8 cellular contexts compared by ENCODE assay signal in the genomic region with DNA sequence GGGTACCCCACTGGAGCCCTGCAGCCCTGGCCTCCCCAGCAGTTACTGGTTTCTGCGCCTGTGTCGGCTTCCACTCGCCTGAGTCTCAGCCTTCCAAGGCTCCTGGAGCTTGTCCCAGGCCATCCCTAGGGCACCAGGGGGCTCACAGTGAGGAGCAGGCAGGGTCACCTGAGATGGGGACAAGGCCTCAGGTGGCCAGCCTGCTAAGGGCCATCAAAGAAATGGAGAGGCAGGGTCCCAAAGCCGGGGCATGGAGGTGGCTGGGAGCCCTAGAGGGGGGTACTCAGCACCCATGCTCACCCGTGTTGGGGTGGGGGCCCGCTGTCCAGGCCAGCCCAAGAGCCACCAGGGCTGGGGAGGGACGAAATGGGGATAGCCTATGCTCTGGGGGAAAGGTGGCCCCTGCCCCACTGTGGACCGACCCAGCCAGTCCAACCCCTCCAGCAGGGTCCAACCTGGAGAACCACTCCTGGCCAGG. TPM values are rescaled to one million over a fixed set of nuclear protein-coding genes. Genes with fewer than 3 reads are reported as not detected.
DNase-seq lines count a peak whose midpoint lies in the region; ATAC-seq, FAIRE-seq and TF ChIP-seq lines count a peak whose summit lies in the region.

No MANE protein-coding gene starts in this region.

- ATAC-seq in activated T-cell treated with anti-CD3 and anti-CD28 coated beads, Interleukin-2, amount 50 U/mL, for 4 hours = no peak
- no peak for ATAC-seq in HepG2
- no peak for ATAC-seq in GM19351 (IDR thresholded peaks at IDR 0.05; ENCODE audit: unreplicated experiment)

- POLR2A ChIA-PET in HepG2 (lab: Yijun Ruan, JAX) = interaction anchor here (0.9 to 2.7 kb wide), 3 partner anchors 10 to 59 kb away, joined by 3 to 8 read pairs (median 7); a partner anchor contains a TSS

- peaks cover 60% of the 10 kb centered on the region for H3K79me2 ChIP-seq in HepG2 (ENCODE audit: insufficient read depth, low read length)

- peaks cover 46% of the 10 kb centered on the region for H4K20me1 ChIP-seq in HepG2 (ENCODE audit: insufficient read depth, low read length)

- TF ChIP-seq RAD21 in HepG2 (CRISPR knock-in tag; IDR thresholded peaks at IDR 0.05) = no peak

- peaks cover 66% of the 10 kb centered on the region for H3K4me1 ChIP-seq in HepG2 (ENCODE audit: insufficient read depth, low read length)
- H3K4me1 ChIP-seq in thymus (ENCODE audit: control insufficient read depth, insufficient read depth, low read length) = peaks cover 28% of the 10 kb centered on the region

- WGBS in HepG2 (ENCODE audit: low lambda C conversion rate) = 9% methylated on average over 6 of the region's 8 CpGs
- 83% methylated on average over 8 of the region's 8 CpGs for WGBS in thymus

- H3K36me3 Mint-ChIP-seq in activated T-cell treated with anti-CD3 and anti-CD28 coated beads, Interleukin-2, amount 50 U/mL, for 4 hours (ENCODE audit: insufficient read depth) = peaks cover 4% of the 10 kb centered on the region

- in situ Hi-C loops in astrocyte of the cerebellum (cut with HindIII; ENCODE audit: low sequenced_read_pairs) = no loop called here
- in situ Hi-C loops in HepG2 (cut with HindIII; ENCODE audit: extremely low pct_ligation_motif_present, low pct_unique_long_range_greater_than_20kb) = no loop called here

- intact Hi-C loops in HepG2 (cut with micrococcal nuclease; ENCODE audit: unreplicated experiment) = loop anchor here (5.0 to 10.0 kb wide), 2 partner anchors 44 to 122 kb away; a partner anchor contains a TSS

- CTCF ChIA-PET in HepG2 (lab: Yijun Ruan, JAX; ENCODE audit: low intra/inter-chr PET ratio, low total read pairs) = no interaction called here

- no peak for TF ChIP-seq CTCF in astrocyte of the cerebellum (IDR thresholded peaks at IDR 0.05; ENCODE audit: low read depth, low read length, missing control alignments)
- no peak for TF ChIP-seq CTCF in HepG2 (CRISPR knock-in tag; IDR thresholded peaks at IDR 0.05)

- TF ChIP-seq POLR2A in HepG2 (IDR thresholded peaks at IDR 0.05; ENCODE audit: insufficient read depth in 1 of 2, low read depth in 2 of 2, low read length in 2 of 2) = no peak

- no peak for DNase-seq in activated T-cell treated with anti-CD3 and anti-CD28 coated beads, Interleukin-2, amount 50 U/mL, for 4 hours
- no peak for DNase-seq in activated T-cell treated with anti-CD3 and anti-CD28 coated beads, Interleukin-2, amount 50 U/mL, for 1 hour
- no peak for DNase-seq in astrocyte of the cerebellum (ENCODE audit: low read depth)
- DNase-seq in HepG2 (ENCODE audit: low spot score) = no peak
- no peak for DNase-seq in DMS79 (lab: John Stamatoyannopoulos, UW)
- DNase-seq in NCI-H510A (lab: John Stamatoyannopoulos, UW) = no peak

- peak overlapping the region; percentile 89 for H3K27ac ChIP-seq in HepG2 (ENCODE audit: extremely low read length, insufficient read depth, low read length)
- H3K27ac ChIP-seq in thymus (ENCODE audit: low read depth) = no peak overlapping the region

- peak overlapping the region; percentile 78 for H3K4me3 Mint-ChIP-seq in activated T-cell treated with anti-CD3 and anti-CD28 coated beads, Interleukin-2, amount 50 U/mL, for 4 hours

- no peak for FAIRE-seq in HepG2 (lab: Jason Lieb, UNC)

- H3K4me3 ChIP-seq in astrocyte of the cerebellum (ENCODE audit: low read depth, low read length) (peak overlapping the region; percentile 61), HepG2 (replicated peaks in 1 of 3; ENCODE audit: insufficient read depth in 1 of 3, low read depth in 2 of 3, low read length in 3 of 3) (peak overlapping the region; percentile 72 to 96 (median 86)), thymus (ENCODE audit: low read length) (peak overlapping the region; percentile 89)

- H3K9ac ChIP-seq in HepG2 (ENCODE audit: insufficient read depth, low read depth, low read length) = peak overlapping the region; percentile 98

- H3K9me3 Mint-ChIP-seq in activated T-cell treated with anti-CD3 and anti-CD28 coated beads, Interleukin-2, amount 50 U/mL, for 4 hours = no peaks in the 10 kb centered on the region

- H2AFZ ChIP-seq in HepG2 (ENCODE audit: low read length) = no peak overlapping the region

- H3K27me3 ChIP-seq in HepG2 (ENCODE audit: control insufficient read depth in 1 of 2, insufficient read depth in 2 of 2, low read length in 2 of 2) (no peaks in the 10 kb centered on the region; a peak in 1 of 5 replicates), thymus (ENCODE audit: control insufficient read depth, insufficient read depth) (no peaks in the 10 kb centered on the region)

- no peaks in the 10 kb centered on the region for H3K27me3 Mint-ChIP-seq in activated T-cell treated with anti-CD3 and anti-CD28 coated beads, Interleukin-2, amount 50 U/mL, for 4 hours (ENCODE audit: low read depth)

- peaks cover 31 to 42% of the 10 kb centered on the region in 2 experiments for H3K36me3 ChIP-seq in HepG2 (replicated peaks in 1 of 2; ENCODE audit: control insufficient read depth in 1 of 2, insufficient read depth in 2 of 2, low read length in 2 of 2)
- peaks cover 52% of the 10 kb centered on the region for H3K36me3 ChIP-seq in thymus (ENCODE audit: control insufficient read depth, insufficient read depth)

- no TSS peak for BruUV-seq in HepG2 (replicated peaks; lab: Mats Ljungman, UMichigan)

- H3K4me1 Mint-ChIP-seq in activated T-cell treated with anti-CD3 and anti-CD28 coated beads, Interleukin-2, amount 50 U/mL, for 4 hours (ENCODE audit: low read depth) = peaks cover 7% of the 10 kb centered on the region

- no peaks in the 10 kb centered on the region for H3K9me3 ChIP-seq in HepG2 (ENCODE audit: low read length)
- H3K9me3 ChIP-seq in thymus (ENCODE audit: control insufficient read depth) = no peaks in the 10 kb centered on the region

- peak overlapping the region; percentile 98 for H3K4me2 ChIP-seq in HepG2 (ENCODE audit: low read depth, low read length)

- no peak for TF ChIP-seq EP300 in HepG2 (IDR thresholded peaks at IDR 0.05; ENCODE audit: low read depth in 2 of 2, low read length in 2 of 2)
- TF ChIP-seq EP300 in HepG2 (CRISPR knock-in tag; IDR thresholded peaks at IDR 0.05; ENCODE audit: borderline replicate concordance) = no peak

RNA-seq across cellular contexts. Expression of a gene that starts 1.3 kb away (rescaled TPM):
- total RNA-seq in activated T-cell treated with anti-CD3 and anti-CD28 coated beads, Interleukin-2, amount 50 U/mL, for 4 hours = 100 to 1,000 TPM; 365 to 468 (median 403) TPM
- total RNA-seq in HepG2 (2016; rRNA removed; fragmentation: Illumina TruSeq; extraction: Trizol) = 101 and 192 TPM in 2 replicates
- total RNA-seq in HepG2 (2016; cell fraction: cytosol; rRNA removed; fragmentation: Illumina TruSeq; extraction: Trizol; ENCODE audit: low read depth) = 28.4 and 29.9 TPM in 2 replicates
- 118 and 157 TPM in 2 replicates for total RNA-seq in HepG2 (2016; cell fraction: insoluble cytoplasmic fraction; rRNA removed; fragmentation: Illumina TruSeq; extraction: Trizol)
- total RNA-seq in HepG2 (2016; cell fraction: membrane; rRNA removed; fragmentation: Illumina TruSeq; extraction: Trizol) = 63.2 and 68.3 TPM in 2 replicates
- total RNA-seq in HepG2 (2016; cell fraction: nucleus; rRNA removed; fragmentation: Illumina TruSeq; extraction: Trizol) = 147 and 173 TPM in 2 replicates
- polyA plus RNA-seq in HepG2 (2011; rRNA removed) = 51.7 and 92.4 TPM in 2 replicates
- 62.2 and 67.6 TPM in 2 replicates for polyA plus RNA-seq in HepG2 (2011; cell fraction: cytosol; rRNA removed)
- 516 and 545 TPM in 2 replicates for polyA plus RNA-seq in HepG2 (2011; cell fraction: nucleus; rRNA removed)
- 163 and 245 TPM in 2 replicates for polyA plus RNA-seq in HepG2 (2012)
- 24.8 and 25.4 TPM in 2 replicates for polyA plus RNA-seq in HepG2 (2016; cell fraction: cytosol; fragmentation: Illumina TruSeq; extraction: Trizol; ENCODE audit: low read depth)
- polyA plus RNA-seq in HepG2 (2016; cell fraction: insoluble cytoplasmic fraction; fragmentation: Illumina TruSeq; extraction: Trizol; ENCODE audit: low read depth) = 209 and 303 TPM in 2 replicates
- 52.3 and 61.0 TPM in 2 replicates for polyA plus RNA-seq in HepG2 (2016; cell fraction: membrane; fragmentation: Illumina TruSeq; extraction: Trizol; ENCODE audit: low read depth)
- polyA plus RNA-seq in HepG2 (2016; cell fraction: nucleus; fragmentation: Illumina TruSeq; extraction: Trizol; ENCODE audit: insufficient read depth, low read depth) = 501 and 529 TPM in 2 replicates
- polyA minus RNA-seq in HepG2 (2011; rRNA and poly(A)+ RNA removed; ENCODE audit: low replicate concordance) = 35.6 and 241 TPM in 2 replicates
- 226 and 344 TPM in 2 replicates for polyA minus RNA-seq in HepG2 (2011; cell fraction: cytosol; rRNA and poly(A)+ RNA removed)
- polyA minus RNA-seq in HepG2 (2011; cell fraction: nucleus; rRNA and poly(A)+ RNA removed) = 97.7 and 151 TPM in 2 replicates
- polyA plus RNA-seq in thymus = 19.0 TPM

RNA-seq across cellular contexts. Expression of a gene that starts 31.1 kb away (rescaled TPM):
- total RNA-seq in activated T-cell treated with anti-CD3 and anti-CD28 coated beads, Interleukin-2, amount 50 U/mL, for 4 hours = 100 to 1,000 TPM; 323 to 369 (median 326) TPM
- total RNA-seq in HepG2 (2016; rRNA removed; fragmentation: Illumina TruSeq; extraction: Trizol) = 67.9 and 109 TPM in 2 replicates
- 206 and 220 TPM in 2 replicates for total RNA-seq in HepG2 (2016; cell fraction: cytosol; rRNA removed; fragmentation: Illumina TruSeq; extraction: Trizol; ENCODE audit: low read depth)
- total RNA-seq in HepG2 (2016; cell fraction: insoluble cytoplasmic fraction; rRNA removed; fragmentation: Illumina TruSeq; extraction: Trizol) = 58.4 and 113 TPM in 2 replicates
- 268 and 276 TPM in 2 replicates for total RNA-seq in HepG2 (2016; cell fraction: membrane; rRNA removed; fragmentation: Illumina TruSeq; extraction: Trizol)
- total RNA-seq in HepG2 (2016; cell fraction: nucleus; rRNA removed; fragmentation: Illumina TruSeq; extraction: Trizol) = 69.9 and 102 TPM in 2 replicates
- polyA plus RNA-seq in HepG2 (2011; rRNA removed) = 81.0 and 108 TPM in 2 replicates
- polyA plus RNA-seq in HepG2 (2011; cell fraction: cytosol; rRNA removed) = 64.5 and 97.7 TPM in 2 replicates
- 583 and 668 TPM in 2 replicates for polyA plus RNA-seq in HepG2 (2011; cell fraction: nucleus; rRNA removed)
- 82.7 and 123 TPM in 2 replicates for polyA plus RNA-seq in HepG2 (2012)
- 353 and 384 TPM in 2 replicates for polyA plus RNA-seq in HepG2 (2016; cell fraction: cytosol; fragmentation: Illumina TruSeq; extraction: Trizol; ENCODE audit: low read depth)
- 138 and 172 TPM in 2 replicates for polyA plus RNA-seq in HepG2 (2016; cell fraction: insoluble cytoplasmic fraction; fragmentation: Illumina TruSeq; extraction: Trizol; ENCODE audit: low read depth)
- 444 and 521 TPM in 2 replicates for polyA plus RNA-seq in HepG2 (2016; cell fraction: membrane; fragmentation: Illumina TruSeq; extraction: Trizol; ENCODE audit: low read depth)
- polyA plus RNA-seq in HepG2 (2016; cell fraction: nucleus; fragmentation: Illumina TruSeq; extraction: Trizol; ENCODE audit: insufficient read depth, low read depth) = 330 and 339 TPM in 2 replicates
- polyA minus RNA-seq in HepG2 (2011; rRNA and poly(A)+ RNA removed; ENCODE audit: low replicate concordance) = 47.0 and 79.2 TPM in 2 replicates
- 31.7 and 34.4 TPM in 2 replicates for polyA minus RNA-seq in HepG2 (2011; cell fraction: cytosol; rRNA and poly(A)+ RNA removed)
- 85.7 and 87.9 TPM in 2 replicates for polyA minus RNA-seq in HepG2 (2011; cell fraction: nucleus; rRNA and poly(A)+ RNA removed)
- polyA plus RNA-seq in thymus = 147 TPM

RNA-seq across cellular contexts. Expression of a gene that starts 45.0 kb away (rescaled TPM):
- total RNA-seq in activated T-cell treated with anti-CD3 and anti-CD28 coated beads, Interleukin-2, amount 50 U/mL, for 4 hours = 100 to 1,000 TPM; 172 to 183 (median 177) TPM
- 106 and 124 TPM in 2 replicates for total RNA-seq in HepG2 (2016; rRNA removed; fragmentation: Illumina TruSeq; extraction: Trizol)
- 87.3 and 88.2 TPM in 2 replicates for total RNA-seq in HepG2 (2016; cell fraction: cytosol; rRNA removed; fragmentation: Illumina TruSeq; extraction: Trizol; ENCODE audit: low read depth)
- 99.7 and 134 TPM in 2 replicates for total RNA-seq in HepG2 (2016; cell fraction: insoluble cytoplasmic fraction; rRNA removed; fragmentation: Illumina TruSeq; extraction: Trizol)
- 96.5 and 111 TPM in 2 replicates for total RNA-seq in HepG2 (2016; cell fraction: membrane; rRNA removed; fragmentation: Illumina TruSeq; extraction: Trizol)
- total RNA-seq in HepG2 (2016; cell fraction: nucleus; rRNA removed; fragmentation: Illumina TruSeq; extraction: Trizol) = 89.5 and 106 TPM in 2 replicates
- polyA plus RNA-seq in HepG2 (2011; rRNA removed) (128 and 161 TPM in 2 replicates), thymus (98.3 TPM)
- 107 and 157 TPM in 2 replicates for polyA plus RNA-seq in HepG2 (2011; cell fraction: cytosol; rRNA removed)
- 389 and 467 TPM in 2 replicates for polyA plus RNA-seq in HepG2 (2011; cell fraction: nucleus; rRNA removed)
- 102 and 120 TPM in 2 replicates for polyA plus RNA-seq in HepG2 (2012)
- 96.5 and 102 TPM in 2 replicates for polyA plus RNA-seq in HepG2 (2016; cell fraction: cytosol; fragmentation: Illumina TruSeq; extraction: Trizol; ENCODE audit: low read depth)
- 120 and 146 TPM in 2 replicates for polyA plus RNA-seq in HepG2 (2016; cell fraction: insoluble cytoplasmic fraction; fragmentation: Illumina TruSeq; extraction: Trizol; ENCODE audit: low read depth)
- 103 and 104 TPM in 2 replicates for polyA plus RNA-seq in HepG2 (2016; cell fraction: membrane; fragmentation: Illumina TruSeq; extraction: Trizol; ENCODE audit: low read depth)
- 225 and 229 TPM in 2 replicates for polyA plus RNA-seq in HepG2 (2016; cell fraction: nucleus; fragmentation: Illumina TruSeq; extraction: Trizol; ENCODE audit: insufficient read depth, low read depth)
- 182 and 265 TPM in 2 replicates for polyA minus RNA-seq in HepG2 (2011; rRNA and poly(A)+ RNA removed; ENCODE audit: low replicate concordance)
- 76.6 and 80.3 TPM in 2 replicates for polyA minus RNA-seq in HepG2 (2011; cell fraction: cytosol; rRNA and poly(A)+ RNA removed)
- 60.2 and 61.0 TPM in 2 replicates for polyA minus RNA-seq in HepG2 (2011; cell fraction: nucleus; rRNA and poly(A)+ RNA removed)

RNA-seq across cellular contexts. Expression of a gene that starts 45.1 kb away (rescaled TPM):
- 10 to 100 TPM; 20.3 to 21.5 (median 20.4) TPM for total RNA-seq in activated T-cell treated with anti-CD3 and anti-CD28 coated beads, Interleukin-2, amount 50 U/mL, for 4 hours
- 27.8 and 64.0 TPM in 2 replicates for total RNA-seq in HepG2 (2016; rRNA removed; fragmentation: Illumina TruSeq; extraction: Trizol)
- 72.5 and 73.8 TPM in 2 replicates for total RNA-seq in HepG2 (2016; cell fraction: cytosol; rRNA removed; fragmentation: Illumina TruSeq; extraction: Trizol; ENCODE audit: low read depth)
- total RNA-seq in HepG2 (2016; cell fraction: insoluble cytoplasmic fraction; rRNA removed; fragmentation: Illumina TruSeq; extraction: Trizol) = 23.6 and 61.0 TPM in 2 replicates
- total RNA-seq in HepG2 (2016; cell fraction: membrane; rRNA removed; fragmentation: Illumina TruSeq; extraction: Trizol) = 95.0 and 98.0 TPM in 2 replicates
- 53.3 and 60.7 TPM in 2 replicates for total RNA-seq in HepG2 (2016; cell fraction: nucleus; rRNA removed; fragmentation: Illumina TruSeq; extraction: Trizol)
- polyA plus RNA-seq in HepG2 (2011; rRNA removed) (61.4 and 90.6 TPM in 2 replicates), thymus (45.4 TPM)
- polyA plus RNA-seq in HepG2 (2011; cell fraction: cytosol; rRNA removed) = 36.1 and 62.0 TPM in 2 replicates
- polyA plus RNA-seq in HepG2 (2011; cell fraction: nucleus; rRNA removed) = 548 and 733 TPM in 2 replicates
- polyA plus RNA-seq in HepG2 (2012) = 60.9 and 71.7 TPM in 2 replicates
- 106 and 121 TPM in 2 replicates for polyA plus RNA-seq in HepG2 (2016; cell fraction: cytosol; fragmentation: Illumina TruSeq; extraction: Trizol; ENCODE audit: low read depth)
- polyA plus RNA-seq in HepG2 (2016; cell fraction: insoluble cytoplasmic fraction; fragmentation: Illumina TruSeq; extraction: Trizol; ENCODE audit: low read depth) = 35.7 and 47.7 TPM in 2 replicates
- 128 and 132 TPM in 2 replicates for polyA plus RNA-seq in HepG2 (2016; cell fraction: membrane; fragmentation: Illumina TruSeq; extraction: Trizol; ENCODE audit: low read depth)
- 227 and 229 TPM in 2 replicates for polyA plus RNA-seq in HepG2 (2016; cell fraction: nucleus; fragmentation: Illumina TruSeq; extraction: Trizol; ENCODE audit: insufficient read depth, low read depth)
- polyA minus RNA-seq in HepG2 (2011; rRNA and poly(A)+ RNA removed; ENCODE audit: low replicate concordance) = 12.3 and 58.2 TPM in 2 replicates
- polyA minus RNA-seq in HepG2 (2011; cell fraction: cytosol; rRNA and poly(A)+ RNA removed) = 21.9 and 29.0 TPM in 2 replicates
- 29.7 and 35.9 TPM in 2 replicates for polyA minus RNA-seq in HepG2 (2011; cell fraction: nucleus; rRNA and poly(A)+ RNA removed)

RNA-seq across cellular contexts. Expression of a gene that starts 59.3 kb away (rescaled TPM):
- 10 to 100 TPM; 74.2 to 88.6 (median 76.9) TPM for total RNA-seq in activated T-cell treated with anti-CD3 and anti-CD28 coated beads, Interleukin-2, amount 50 U/mL, for 4 hours
- 286 and 311 TPM in 2 replicates for total RNA-seq in HepG2 (2016; rRNA removed; fragmentation: Illumina TruSeq; extraction: Trizol)
- 275 and 353 TPM in 2 replicates for total RNA-seq in HepG2 (2016; cell fraction: cytosol; rRNA removed; fragmentation: Illumina TruSeq; extraction: Trizol; ENCODE audit: low read depth)
- 302 and 321 TPM in 2 replicates for total RNA-seq in HepG2 (2016; cell fraction: insoluble cytoplasmic fraction; rRNA removed; fragmentation: Illumina TruSeq; extraction: Trizol)
- 228 and 297 TPM in 2 replicates for total RNA-seq in HepG2 (2016; cell fraction: membrane; rRNA removed; fragmentation: Illumina TruSeq; extraction: Trizol)
- 132 and 152 TPM in 2 replicates for total RNA-seq in HepG2 (2016; cell fraction: nucleus; rRNA removed; fragmentation: Illumina TruSeq; extraction: Trizol)
- polyA plus RNA-seq in HepG2 (2011; rRNA removed) (287 and 290 TPM in 2 replicates), thymus (101 TPM)
- polyA plus RNA-seq in HepG2 (2011; cell fraction: cytosol; rRNA removed) = 253 and 424 TPM in 2 replicates
- polyA plus RNA-seq in HepG2 (2011; cell fraction: nucleus; rRNA removed) = 645 and 737 TPM in 2 replicates
- polyA plus RNA-seq in HepG2 (2012) = 190 and 266 TPM in 2 replicates
- 398 and 426 TPM in 2 replicates for polyA plus RNA-seq in HepG2 (2016; cell fraction: cytosol; fragmentation: Illumina TruSeq; extraction: Trizol; ENCODE audit: low read depth)
- 296 and 330 TPM in 2 replicates for polyA plus RNA-seq in HepG2 (2016; cell fraction: insoluble cytoplasmic fraction; fragmentation: Illumina TruSeq; extraction: Trizol; ENCODE audit: low read depth)
- 308 and 335 TPM in 2 replicates for polyA plus RNA-seq in HepG2 (2016; cell fraction: membrane; fragmentation: Illumina TruSeq; extraction: Trizol; ENCODE audit: low read depth)
- polyA plus RNA-seq in HepG2 (2016; cell fraction: nucleus; fragmentation: Illumina TruSeq; extraction: Trizol; ENCODE audit: insufficient read depth, low read depth) = 280 and 299 TPM in 2 replicates
- 73.9 and 172 TPM in 2 replicates for polyA minus RNA-seq in HepG2 (2011; rRNA and poly(A)+ RNA removed; ENCODE audit: low replicate concordance)
- 52.1 and 74.6 TPM in 2 replicates for polyA minus RNA-seq in HepG2 (2011; cell fraction: cytosol; rRNA and poly(A)+ RNA removed)
- polyA minus RNA-seq in HepG2 (2011; cell fraction: nucleus; rRNA and poly(A)+ RNA removed) = 61.5 and 67.5 TPM in 2 replicates
